In the genomic region with DNA sequence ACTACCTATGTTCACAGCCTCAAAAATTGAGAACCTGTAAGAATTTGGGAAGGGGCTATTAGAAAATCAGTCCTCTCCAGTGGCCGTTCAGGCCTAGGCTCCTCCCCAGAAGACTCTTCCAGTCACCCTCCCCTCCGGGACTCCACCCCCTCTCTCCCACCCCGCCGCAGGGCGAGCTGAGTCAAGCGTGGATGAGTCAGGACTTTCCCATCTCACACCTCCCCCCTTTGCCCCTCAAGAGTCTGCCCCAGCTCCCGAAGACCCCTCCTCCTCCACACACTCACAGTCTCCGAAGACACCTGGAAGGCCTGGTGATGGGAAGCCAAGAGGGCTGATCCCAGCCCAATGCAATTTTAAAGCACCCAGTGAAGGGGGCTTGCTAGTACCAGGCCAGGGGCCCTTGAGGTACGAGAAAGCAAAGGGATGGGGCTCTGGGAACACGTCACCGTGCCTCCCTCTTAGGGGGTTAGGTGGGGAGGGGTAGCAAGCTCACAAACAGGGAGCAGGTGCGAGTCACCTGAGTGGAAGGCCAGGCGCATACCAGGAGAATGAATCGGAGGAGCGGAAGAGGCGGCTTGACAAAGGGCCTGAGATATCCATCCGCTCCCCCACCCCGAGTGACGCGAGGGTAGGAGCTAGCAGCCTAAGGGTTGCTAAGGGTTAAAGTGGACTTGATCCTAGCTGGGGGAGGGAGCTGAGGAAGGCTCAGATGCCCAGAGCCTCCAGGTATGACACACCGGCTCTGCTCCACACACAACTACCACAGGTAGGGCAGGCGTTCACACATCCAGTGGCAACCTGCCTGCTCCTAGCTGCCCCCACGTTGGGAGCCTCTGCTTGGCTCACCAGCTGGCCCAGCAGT, we compare ENCODE assay signal across 8 cellular contexts.
A peak's percentile ranks its signal among the peaks of the same experiment; 100 is the strongest.
DNase-seq lines count a peak whose midpoint lies in the region; ATAC-seq and TF ChIP-seq lines count a peak whose summit lies in the region.

No MANE protein-coding gene starts in this region.

- H3K9ac ChIP-seq in endocrine pancreas (ENCODE audit: control insufficient read depth, insufficient read depth, low read length) (peak overlapping the region; percentile 0), mucosa of stomach (ENCODE audit: low read length) (peak overlapping the region; percentile 63)

- H3K4me3 ChIP-seq in NB4 (ENCODE audit: low read depth, low read length) (no peak overlapping the region), endocrine pancreas (ENCODE audit: control insufficient read depth, insufficient read depth, low read length) (no peak overlapping the region), mucosa of stomach (ENCODE audit: low read length) (peak overlapping the region; percentile 17)

- no peaks in the 10 kb centered on the region for H3K9me3 ChIP-seq in endocrine pancreas (ENCODE audit: control insufficient read depth, low read length)
- H3K9me3 ChIP-seq in mucosa of stomach (ENCODE audit: control insufficient read depth, low read length), result no peaks in the 10 kb centered on the region

- ATAC-seq in HG02763 (IDR thresholded peaks at IDR 0.05; ENCODE audit: unreplicated experiment), result no peak
- no peak for ATAC-seq in HG03521 (IDR thresholded peaks at IDR 0.05; ENCODE audit: unreplicated experiment)

- no peak for TF ChIP-seq CTCF in NB4 (IDR thresholded peaks at IDR 0.05; ENCODE audit: low read depth, low read length)

- TF ChIP-seq POLR2A in NB4 (IDR thresholded peaks at IDR 0.05; ENCODE audit: extremely low read depth, insufficient read length), result no peak

- H3K27me3 ChIP-seq in endocrine pancreas (ENCODE audit: control insufficient read depth, insufficient read depth, low read length) (no peaks in the 10 kb centered on the region), mucosa of stomach (ENCODE audit: control insufficient read depth, insufficient read depth, low read length) (no peaks in the 10 kb centered on the region)

- H3K4me1 ChIP-seq in endocrine pancreas (ENCODE audit: control insufficient read depth, insufficient read depth, low read length) (peaks cover 3% of the 10 kb centered on the region), mucosa of stomach (ENCODE audit: control insufficient read depth, insufficient read depth, low read length) (peaks cover 98% of the 10 kb centered on the region)

- H3K36me3 ChIP-seq in endocrine pancreas (ENCODE audit: control insufficient read depth, insufficient read depth, low read length), result no peaks in the 10 kb centered on the region
- peaks cover 5% of the 10 kb centered on the region for H3K36me3 ChIP-seq in mucosa of stomach (ENCODE audit: control insufficient read depth, insufficient read depth, low read length)

- peak; percentile 25 for DNase-seq in CD1c-positive myeloid dendritic cell (ENCODE audit: extremely low spot score)
- peak; percentile 80 for DNase-seq in NB4 (ENCODE audit: low read depth)
- DNase-seq in activated CD8-positive, alpha-beta memory T cell treated with anti-CD3 and anti-CD28 coated beads for 4 hours (ENCODE audit: low read depth in 2 of 2), result peak; percentile 70 to 75
- DNase-seq in stimulated activated CD8-positive, alpha-beta memory T cell treated with anti-CD3 and anti-CD28 coated beads, Interleukin-7, amount 100 ng/mL, for 24 hours (ENCODE audit: low read depth), result peak; percentile 68

Comparison
In these comparisons a context has a peak if more than half of its experiments do, and no peak if none do; other contexts are left out.
1. DNase-seq: peak in every context shown above with its lines; median percentile 80 in NB4; 72 in activated CD8-positive, alpha-beta memory T cell treated with anti-CD3 and anti-CD28 coated beads for 4 hours; 68 in stimulated activated CD8-positive, alpha-beta memory T cell treated with anti-CD3 and anti-CD28 coated beads, Interleukin-7, amount 100 ng/mL, for 24 hours; 25 in CD1c-positive myeloid dendritic cell.